Comparison of ENCODE assay signal across 21 cellular contexts in the genomic region with DNA sequence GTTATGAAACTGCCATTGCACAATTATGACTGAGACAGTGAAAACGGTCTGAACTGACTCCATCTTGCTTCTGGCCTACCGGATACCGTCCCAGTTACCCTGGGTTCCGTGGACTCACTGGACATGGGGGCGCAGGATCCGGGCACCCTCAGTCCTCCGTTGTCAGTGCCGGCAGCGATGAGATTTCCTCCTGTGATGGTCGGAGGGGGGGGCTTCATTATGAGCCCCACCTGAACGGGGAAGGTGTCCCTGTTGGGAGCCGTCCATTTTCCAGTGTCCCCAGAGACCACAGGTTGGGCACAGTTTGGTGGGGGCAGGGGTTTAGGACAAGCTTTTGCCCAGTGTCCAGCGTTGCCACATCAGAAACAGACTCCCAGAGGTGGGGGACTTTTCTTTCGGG.
"Had no signal": no experiment of that assay in that cellular context is flagged by ENCODE, and none has a peak within 500 bp of the region (broad histone marks: within the 10 kb centered on the region; RNA-seq: fewer than 3 reads in every experiment).

No MANE protein-coding gene starts in this region.

- H3K9me3 ChIP-seq: esophagus muscularis mucosa, gastrocnemius medialis, ovary, tibial artery, upper lobe of left lung, vagina had no signal

- H3K4me3 ChIP-seq: esophagus muscularis mucosa, gastrocnemius medialis, heart right ventricle, ovary, smooth muscle cell, tibial artery, upper lobe of left lung, vagina had no signal

- H3K4me1 Mint-ChIP-seq: mesothelial cell of epicardium, natural killer cell, neural crest cell had no signal

- DNase-seq: effector memory CD4-positive, alpha-beta T cell; gastrocnemius medialis; heart right ventricle; hypothalamus; kidney glomerular epithelial cell; natural killer cell; right cardiac atrium; stimulated activated CD4-positive, alpha-beta T cell treated with anti-CD3 and anti-CD28 coated beads, Interleukin-4, amount 100 ng/mL, for 1 hour; stimulated activated CD8-positive, alpha-beta memory T cell treated with anti-CD3 and anti-CD28 coated beads, Interleukin-4, amount 100 ng/mL, for 48 hours; stimulated activated naive CD8-positive, alpha-beta T cell treated with anti-CD3 and anti-CD28 coated beads, Interleukin-15, Interleukin-2, amounts not matched to agents 100 U/mL and 50 U/mL, for 24 hours; tibial artery; upper lobe of left lung had no signal

- ATAC-seq: gastrocnemius medialis; heart right ventricle; left lobe of liver; natural killer cell; right cardiac atrium; stimulated activated effector memory CD8-positive, alpha-beta T cell treated with anti-CD3 and anti-CD28 coated beads, Interleukin-12 subunit alpha, Interleukin-12 subunit beta, amount 100 ng/mL, for 72 hours; stimulated activated naive CD8-positive, alpha-beta T cell treated with anti-CD3 and anti-CD28 coated beads, Interleukin-15, Interleukin-2, amounts not matched to agents 100 U/mL and 50 U/mL, for 24 hours had no signal

- H3K36me3 ChIP-seq: esophagus muscularis mucosa, gastrocnemius medialis, heart right ventricle, ovary, tibial artery, vagina had no signal

- H3K4me3 Mint-ChIP-seq: mesothelial cell of epicardium; natural killer cell; neural crest cell; stimulated activated effector memory CD8-positive, alpha-beta T cell treated with anti-CD3 and anti-CD28 coated beads, Interleukin-12 subunit alpha, Interleukin-12 subunit beta, amount 100 ng/mL, for 72 hours had no signal

- H3K27ac Mint-ChIP-seq: mesothelial cell of epicardium, natural killer cell, progenitor cell of endocrine pancreas had no signal

- H3K4me1 ChIP-seq: esophagus muscularis mucosa, gastrocnemius medialis, tibial artery, upper lobe of left lung, vagina had no signal

- H3K9me3 Mint-ChIP-seq: mesothelial cell of epicardium; natural killer cell; stimulated activated effector memory CD8-positive, alpha-beta T cell treated with anti-CD3 and anti-CD28 coated beads, Interleukin-12 subunit alpha, Interleukin-12 subunit beta, amount 100 ng/mL, for 72 hours had no signal

- H3K27me3 ChIP-seq: ovary, upper lobe of left lung, vagina had no signal

- H3K36me3 Mint-ChIP-seq: mesothelial cell of epicardium; natural killer cell; stimulated activated effector memory CD8-positive, alpha-beta T cell treated with anti-CD3 and anti-CD28 coated beads, Interleukin-12 subunit alpha, Interleukin-12 subunit beta, amount 100 ng/mL, for 72 hours had no signal

- H3K27ac ChIP-seq: esophagus muscularis mucosa, gastrocnemius medialis, heart right ventricle, ovary, tibial artery, upper lobe of left lung, vagina had no signal

- H3K4me2 ChIP-seq: smooth muscle cell had no signal
